ENCODE assay signal across 17 cellular contexts in genomic region chr6:111971866-111972532, GRCh38.
DNase-seq lines count a peak whose midpoint lies in the region; ATAC-seq and TF ChIP-seq lines count a peak whose summit lies in the region.
"Had no signal": no experiment of that assay in that cellular context is flagged by ENCODE, and none has a peak within 500 bp of the region (broad histone marks: within the 10 kb centered on the region; RNA-seq: fewer than 3 reads in every experiment).

No MANE protein-coding gene starts in this region.

- peak overlapping the region; percentile 97 for H3K27ac Mint-ChIP-seq in CD8-positive, alpha-beta T cell

- peak overlapping the region; percentile 78 for H3K27ac ChIP-seq in CD8-positive, alpha-beta T cell (ENCODE audit: low read depth, low read length)
- peak overlapping the region; percentile 66 to 81 for H3K27ac ChIP-seq in breast epithelium
- H3K27ac ChIP-seq in sigmoid colon, result peak overlapping the region in 3 of 4 donors; percentile 52 to 76 (median 64)
- no peak overlapping the region for H3K27ac ChIP-seq in aorta (ENCODE audit: low read depth in 1 of 2, low read length in 2 of 2)
- H3K27ac ChIP-seq: cardiac muscle cell, HL-60 had no signal

- no peaks in the 10 kb centered on the region for H3K27me3 ChIP-seq in CD8-positive, alpha-beta T cell (ENCODE audit: insufficient read depth, low read length)
- H3K27me3 ChIP-seq in breast epithelium (no peaks in the 10 kb centered on the region), sigmoid colon (no peaks in the 10 kb centered on the region), aorta (ENCODE audit: control insufficient read depth in 1 of 2, insufficient read depth in 2 of 2, low read length in 1 of 2) (no peaks in the 10 kb centered on the region)

- H3K9me3 Mint-ChIP-seq in CD8-positive, alpha-beta T cell, result no peaks in the 10 kb centered on the region
- H3K9me3 Mint-ChIP-seq: natural killer cell had no signal

- H3K27me3 Mint-ChIP-seq in CD8-positive, alpha-beta T cell (ENCODE audit: low read depth), result no peaks in the 10 kb centered on the region

- TF ChIP-seq POLR2A in breast epithelium (IDR thresholded peaks at IDR 0.05), result no peak
- TF ChIP-seq POLR2A in sigmoid colon (IDR thresholded peaks at IDR 0.05), result no peak

- TF ChIP-seq CTCF in CD8-positive, alpha-beta T cell (IDR thresholded peaks at IDR 0.05), result no peak
- TF ChIP-seq CTCF in breast epithelium (IDR thresholded peaks at IDR 0.05) (no peak), sigmoid colon (IDR thresholded peaks at IDR 0.05) (no peak)

- H3K36me3 ChIP-seq in CD8-positive, alpha-beta T cell (ENCODE audit: insufficient read depth, low read length), result no peaks in the 10 kb centered on the region
- H3K36me3 ChIP-seq in breast epithelium (no peaks in the 10 kb centered on the region), sigmoid colon (no peaks in the 10 kb centered on the region), aorta (ENCODE audit: control insufficient read depth in 1 of 2, insufficient read depth in 2 of 2, low read length in 1 of 2) (no peaks in the 10 kb centered on the region)
- H3K36me3 ChIP-seq: cardiac muscle cell had no signal

- H3K4me1 ChIP-seq in CD8-positive, alpha-beta T cell (ENCODE audit: insufficient read depth, low read length), result peaks cover 58% of the 10 kb centered on the region
- no peaks in the 10 kb centered on the region for H3K4me1 ChIP-seq in breast epithelium
- peaks cover 0 to 15% (median 8%) of the 10 kb centered on the region in 4 donors for H3K4me1 ChIP-seq in sigmoid colon
- no peaks in the 10 kb centered on the region for H3K4me1 ChIP-seq in aorta (ENCODE audit: control insufficient read depth in 1 of 2, insufficient read depth in 2 of 2, low read length in 2 of 2)

- peaks cover 60% of the 10 kb centered on the region for H3K4me1 Mint-ChIP-seq in CD8-positive, alpha-beta T cell (ENCODE audit: low read depth)

- TF ChIP-seq EP300 in sigmoid colon (IDR thresholded peaks at IDR 0.05), result no peak

- H3K4me3 ChIP-seq in CD8-positive, alpha-beta T cell (ENCODE audit: low read depth, low read length), result no peak overlapping the region
- H3K4me3 ChIP-seq in breast epithelium, result no peak overlapping the region
- H3K4me3 ChIP-seq in sigmoid colon, result no peak overlapping the region
- no peak overlapping the region for H3K4me3 ChIP-seq in aorta (ENCODE audit: low read length in 2 of 2)
- H3K4me3 ChIP-seq: cardiac muscle cell had no signal

- intact Hi-C loops in CD8-positive, alpha-beta T cell (cut with DNase I, micrococcal nuclease), result loop anchor here (5.0 kb wide), 2 partner anchors 100 to 1155 kb away; partner anchors contain the start of genes CDK19 (in 1 of the 2) and FYN (in 1 of the 2)
- intact Hi-C loops in breast epithelium (cut with DNase I; ENCODE audit: low total_unique reads) (no loop called here), sigmoid colon (cut with DNase I) (no loop called here), aorta (cut with DNase I) (no loop called here)

- no peaks in the 10 kb centered on the region for H3K9me3 ChIP-seq in CD8-positive, alpha-beta T cell (ENCODE audit: low read length)
- H3K9me3 ChIP-seq in breast epithelium (no peaks in the 10 kb centered on the region), sigmoid colon (no peaks in the 10 kb centered on the region), aorta (ENCODE audit: control insufficient read depth, low read length) (no peaks in the 10 kb centered on the region)

- DNase-seq in CD8-positive, alpha-beta T cell, result no peak
- DNase-seq in breast epithelium (ENCODE audit: low spot score in 2 of 2) (no peak), sigmoid colon (no peak), aorta (no peak), NCI-H345 treated with DMSO at 0.1 percent for 48 hours (lab: John Stamatoyannopoulos, UW; ENCODE audit: unreplicated experiment) (no peak), NCI-H526 (lab: John Stamatoyannopoulos, UW) (no peak), ureter (ENCODE audit: low spot score) (no peak)
- DNase-seq: DMS79; erythroblast; natural killer cell; NCI-H1105; NCI-H82; stimulated activated CD4-positive, alpha-beta T cell treated with anti-CD3 and anti-CD28 coated beads, Interleukin-12 subunit alpha, Interleukin-12 subunit beta, amount 100 ng/mL, for 4 hours; T-helper 1 cell had no signal

- no peak overlapping the region for H3K4me3 Mint-ChIP-seq in CD8-positive, alpha-beta T cell

- CTCF ChIA-PET in CD8-positive, alpha-beta T cell (lab: Charles Lee), result interaction anchor here (1.2 to 2.2 kb wide), 2 partner anchors 25 to 481 kb away, joined by 3 to 12 read pairs; no protein-coding TSS in a partner anchor

- ATAC-seq in CD8-positive, alpha-beta T cell, result no peak
- ATAC-seq in HG02610 (IDR thresholded peaks at IDR 0.05; ENCODE audit: unreplicated experiment) (peak; percentile 73), aorta (ENCODE audit: low FRiP score) (no peak)

- WGBS in sigmoid colon, 2 donors, result 84 to 90% methylated on average over 5 of the region's 5 CpGs
- 96 to 97% methylated on average over 5 of the region's 5 CpGs for WGBS in aorta, 2 donors

- no peaks in the 10 kb centered on the region for H3K36me3 Mint-ChIP-seq in CD8-positive, alpha-beta T cell
- H3K36me3 Mint-ChIP-seq: natural killer cell had no signal

- POLR2A ChIA-PET in CD8-positive, alpha-beta T cell (lab: Charles Lee), result interaction anchor here (0.6 to 2.3 kb wide), 3 partner anchors 9 to 98 kb away, joined by 3 to 13 read pairs (median 3); no protein-coding TSS in a partner anchor

Comparison
In these comparisons a context has a peak if more than half of its experiments do, and no peak if none do; other contexts are left out.
1. H3K27ac ChIP-seq: peak in CD8-positive, alpha-beta T cell (single experiment), breast epithelium (2 of 2) and sigmoid colon (3 of 4); none in aorta (0 of 2).
2. intact Hi-C loops: an anchor here in CD8-positive, alpha-beta T cell (5.0 kb wide); none called in breast epithelium, sigmoid colon and aorta.